In genomic region chr12:117718559-117718958, GRCh38 we compare ENCODE assay signal across 17 cellular contexts.
"Had no signal": no experiment of that assay in that cellular context is flagged by ENCODE, and none has a peak within 500 bp of the region (broad histone marks: within the 10 kb centered on the region; RNA-seq: fewer than 3 reads in every experiment).

No MANE protein-coding gene starts in this region.

- DNase-seq: activated CD4-positive, alpha-beta T cell treated with anti-CD3 and anti-CD28 coated beads for 1 hour; activated CD4-positive, alpha-beta T cell treated with anti-CD3 and anti-CD28 coated beads, Interleukin-2, amount 50 U/mL, for 1 hour; activated T-cell treated with anti-CD3 and anti-CD28 coated beads, Interleukin-2, amount 50 U/mL, for 1 hour; aorta; central memory CD4-positive, alpha-beta T cell; effector memory CD8-positive, alpha-beta T cell; glutamatergic neuron; hypothalamus; lower lobe of right lung; natural killer cell; retina; stimulated activated CD4-positive, alpha-beta T cell treated with anti-CD3 and anti-CD28 coated beads, Interleukin-4, amount 100 ng/mL, for 4 hours; T-helper 9 cell; thyroid gland; upper lobe of right lung had no signal

- ATAC-seq: activated naive CD4-positive, alpha-beta T cell treated with anti-CD3 and anti-CD28 coated beads, Interleukin-2, amount 50 U/mL, for 72 hours; effector memory CD8-positive, alpha-beta T cell; esophagus mucosa; lower lobe of right lung; natural killer cell; upper lobe of right lung had no signal

- H3K27me3 ChIP-seq: thyroid gland had no signal

- H3K4me1 ChIP-seq: lower lobe of right lung, thyroid gland, upper lobe of right lung had no signal

- H3K27ac ChIP-seq: lower lobe of right lung, thyroid gland, upper lobe of right lung had no signal

- H3K9me3 ChIP-seq: lower lobe of right lung, thyroid gland, upper lobe of right lung had no signal

- H3K4me3 ChIP-seq: lower lobe of right lung, thyroid gland, upper lobe of right lung had no signal
